In genomic region chr15:59371458-59372351, GRCh38 we compare ENCODE assay signal across 8 cellular contexts. TPM values are rescaled to one million over a fixed set of nuclear protein-coding genes. Genes with fewer than 3 reads are reported as not detected.
DNase-seq lines count a peak whose midpoint lies in the region; ATAC-seq and TF ChIP-seq lines count a peak whose summit lies in the region.

No MANE protein-coding gene starts in this region.

- DNase-seq in EH (ENCODE audit: low read depth) (peak; percentile 50), NCI-H2171 treated with DMSO at 0.1 percent for 48 hours (lab: John Stamatoyannopoulos, UW) (peak; percentile 44), body of pancreas (peak; percentile 62 to 82 (median 67)), immature natural killer cell (peak in 2 of 3 donors; percentile 30 to 39), T-helper 9 cell (no peak), NOMO-1 treated with DMSO at 0.1 percent for 48 hours (lab: John Stamatoyannopoulos, UW; ENCODE audit: unreplicated experiment) (no peak)

- H3K4me1 Mint-ChIP-seq in immature natural killer cell = peaks cover 24% of the 10 kb centered on the region in 2 donors

- no peaks in the 10 kb centered on the region for H3K36me3 Mint-ChIP-seq in immature natural killer cell

- peak overlapping the region; percentile 92 to 96 (median 96) for H3K4me3 Mint-ChIP-seq in immature natural killer cell

- H3K36me3 ChIP-seq in body of pancreas (replicated peaks in 1 of 2; ENCODE audit: insufficient read depth in 1 of 2, low read depth in 2 of 2) = no peaks in the 10 kb centered on the region

- H3K4me3 ChIP-seq in body of pancreas (peak overlapping the region; percentile 86 to 96), skin epidermis (peak overlapping the region; percentile 62 to 94 (median 84))

- no peaks in the 10 kb centered on the region for H3K27me3 ChIP-seq in body of pancreas

- WGBS in body of pancreas, 2 donors = 0 to 1% methylated on average over 12 to 91 of the region's 93 CpGs

- peaks cover 0 to 1% (median 0%) of the 10 kb centered on the region in 6 donors for H3K9me3 Mint-ChIP-seq in immature natural killer cell

- TF ChIP-seq CTCF in body of pancreas (IDR thresholded peaks at IDR 0.05) = peak in 2 of 7 experiments; percentile 20 to 37

- H3K27ac Mint-ChIP-seq in immature natural killer cell = peak overlapping the region; percentile 76 to 93 (median 86)

- peak overlapping the region; percentile 96 to 98 (median 97) for H3K27ac ChIP-seq in body of pancreas
- peak overlapping the region; percentile 55 to 96 (median 88) for H3K27ac ChIP-seq in skin epidermis

- no peaks in the 10 kb centered on the region for H3K9me3 ChIP-seq in body of pancreas

- TF ChIP-seq POLR2A in body of pancreas (IDR thresholded peaks at IDR 0.05) = no peak

- H3K4me1 ChIP-seq in body of pancreas = peaks cover 11% of the 10 kb centered on the region

- peaks cover 21 to 26% (median 21%) of the 10 kb centered on the region in 3 donors for H3K27me3 Mint-ChIP-seq in immature natural killer cell (ENCODE audit: low read depth in 3 of 3)

- peak; percentile 24 for ATAC-seq in GM21717 (IDR thresholded peaks at IDR 0.05; ENCODE audit: unreplicated experiment)
- ATAC-seq in body of pancreas = peak; percentile 70

- intact Hi-C loops in body of pancreas (cut with DNase I) = no loop called here

RNA-seq across cellular contexts. Expression of gene MYO1E, which starts 1.0 kb away (rescaled TPM):
- 10 to 100 TPM; 14.0 to 48.5 TPM for total RNA-seq in body of pancreas
- 10 to 100 TPM in 1 of 3 donors, 1 to 10 TPM in 2; 4.7 to 15.4 (median 7.1) TPM for polyA plus RNA-seq in immature natural killer cell

Comparison
In these comparisons a context has a peak if more than half of its experiments do, and no peak if none do; other contexts are left out.
1. DNase-seq: peak in EH (single experiment), NCI-H2171 treated with DMSO at 0.1 percent for 48 hours (single experiment), body of pancreas (4 of 4) and immature natural killer cell (2 of 3); none in T-helper 9 cell (single experiment) and NOMO-1 treated with DMSO at 0.1 percent for 48 hours (single experiment).